ENCODE assay signal across 10 cellular contexts in genomic region chr18:9113468-9114149, GRCh38. TPM values are rescaled to one million over a fixed set of nuclear protein-coding genes. Genes with fewer than 3 reads are reported as not detected.
DNase-seq lines count a peak whose midpoint lies in the region; ATAC-seq and TF ChIP-seq lines count a peak whose summit lies in the region.
"Had no signal": no experiment of that assay in that cellular context is flagged by ENCODE, and none has a peak within 500 bp of the region (broad histone marks: within the 10 kb centered on the region; RNA-seq: fewer than 3 reads in every experiment).

No MANE protein-coding gene starts in this region.

- TF ChIP-seq POLR2A in upper lobe of left lung (IDR thresholded peaks at IDR 0.05) = no peak

- DNase-seq in left ventricle myocardium inferior (no peak), left cardiac atrium (no peak), memory B cell (ENCODE audit: low spot score in 2 of 2) (peak; percentile 24 to 37), upper lobe of left lung (no peak), HCEC 1CT (no peak), kidney tubule cell (ENCODE audit: low spot score) (no peak), HT-29 (ENCODE audit: low spot score) (no peak)
- no peak for DNase-seq in activated T-helper 1 cell treated with anti-CD3 and anti-CD28 coated beads, Interleukin-12 subunit alpha, Interleukin-12 subunit beta, Interleukin-2, Interleukin-4 antibody, amounts not matched to agents 30 ng/mL and 10 ng/mL and 1 ng/mL, durations not matched to agents 14 hours and 24 hours and 36 hours (ENCODE audit: low spot score)
- DNase-seq: foreskin keratinocyte, midbrain had no signal

- no peak for TF ChIP-seq EP300 in upper lobe of left lung (IDR thresholded peaks at IDR 0.05)

- H3K27ac ChIP-seq in left ventricle myocardium inferior (replicated peaks) (peak overlapping the region; percentile 65), upper lobe of left lung (peak overlapping the region; percentile 32 to 74 (median 50))
- H3K27ac ChIP-seq: foreskin keratinocyte had no signal

- peak overlapping the region; percentile 22 for H3K4me3 ChIP-seq in left ventricle myocardium inferior
- H3K4me3 ChIP-seq in upper lobe of left lung = no peak overlapping the region

- H3K4me3 Mint-ChIP-seq in activated T-helper 1 cell treated with anti-CD3 and anti-CD28 coated beads, Interleukin-12 subunit alpha, Interleukin-12 subunit beta, Interleukin-2, Interleukin-4 antibody, amounts not matched to agents 30 ng/mL and 10 ng/mL and 1 ng/mL, durations not matched to agents 14 hours and 24 hours and 36 hours = peak overlapping the region; percentile 17
- H3K4me3 Mint-ChIP-seq in memory B cell = peak overlapping the region; percentile 82

- WGBS in upper lobe of left lung, 2 donors = 67 to 80% methylated on average over 5 to 7 of the region's 7 CpGs

- H3K27me3 ChIP-seq in left ventricle myocardium inferior (ENCODE audit: low read depth) (no peaks in the 10 kb centered on the region), upper lobe of left lung (no peaks in the 10 kb centered on the region)
- H3K27me3 ChIP-seq: foreskin keratinocyte had no signal

- no peaks in the 10 kb centered on the region for H3K27me3 Mint-ChIP-seq in activated T-helper 1 cell treated with anti-CD3 and anti-CD28 coated beads, Interleukin-12 subunit alpha, Interleukin-12 subunit beta, Interleukin-2, Interleukin-4 antibody, amounts not matched to agents 30 ng/mL and 10 ng/mL and 1 ng/mL, durations not matched to agents 14 hours and 24 hours and 36 hours (ENCODE audit: insufficient read depth)
- H3K27me3 Mint-ChIP-seq in memory B cell = no peaks in the 10 kb centered on the region

- no peaks in the 10 kb centered on the region for H3K9me3 ChIP-seq in left ventricle myocardium inferior (replicated peaks)
- no peaks in the 10 kb centered on the region for H3K9me3 ChIP-seq in upper lobe of left lung

- peak overlapping the region; percentile 49 for H3K27ac Mint-ChIP-seq in activated T-helper 1 cell treated with anti-CD3 and anti-CD28 coated beads, Interleukin-12 subunit alpha, Interleukin-12 subunit beta, Interleukin-2, Interleukin-4 antibody, amounts not matched to agents 30 ng/mL and 10 ng/mL and 1 ng/mL, durations not matched to agents 14 hours and 24 hours and 36 hours
- peak overlapping the region; percentile 95 for H3K27ac Mint-ChIP-seq in memory B cell

- TF ChIP-seq CTCF in left ventricle myocardium inferior (IDR thresholded peaks at IDR 0.05; ENCODE audit: borderline replicate concordance) = no peak
- TF ChIP-seq CTCF in upper lobe of left lung (IDR thresholded peaks at IDR 0.05) = no peak

- H3K36me3 ChIP-seq in left ventricle myocardium inferior (no peaks in the 10 kb centered on the region), upper lobe of left lung (no peaks in the 10 kb centered on the region)

- H3K4me1 ChIP-seq in left ventricle myocardium inferior (peaks cover 98% of the 10 kb centered on the region), upper lobe of left lung (peaks cover 58 to 81% (median 71%) of the 10 kb centered on the region in 4 donors)

- intact Hi-C loops in left ventricle myocardium inferior (cut with micrococcal nuclease) = no loop called here
- intact Hi-C loops in left cardiac atrium (cut with DNase I) = no loop called here
- intact Hi-C loops in activated T-helper 1 cell treated with anti-CD3 and anti-CD28 coated beads, Interleukin-12 subunit alpha, Interleukin-12 subunit beta, Interleukin-2, Interleukin-4 antibody, amounts not matched to agents 30 ng/mL and 10 ng/mL and 1 ng/mL, durations not matched to agents 14 hours and 24 hours and 36 hours (cut with micrococcal nuclease) = loop anchor here (10.0 kb wide), 1 partner anchor 1159 kb away; no protein-coding TSS in a partner anchor

- peaks cover 74% of the 10 kb centered on the region for H3K4me1 Mint-ChIP-seq in activated T-helper 1 cell treated with anti-CD3 and anti-CD28 coated beads, Interleukin-12 subunit alpha, Interleukin-12 subunit beta, Interleukin-2, Interleukin-4 antibody, amounts not matched to agents 30 ng/mL and 10 ng/mL and 1 ng/mL, durations not matched to agents 14 hours and 24 hours and 36 hours (ENCODE audit: low read depth)
- H3K4me1 Mint-ChIP-seq in memory B cell = peaks cover 51% of the 10 kb centered on the region

- ATAC-seq in left cardiac atrium (no peak), memory B cell (ENCODE audit: low read depth) (peak; percentile 50), upper lobe of left lung (ENCODE audit: low FRiP score in 2 of 2) (no peak)
- ATAC-seq: foreskin keratinocyte had no signal

- H3K36me3 Mint-ChIP-seq in activated T-helper 1 cell treated with anti-CD3 and anti-CD28 coated beads, Interleukin-12 subunit alpha, Interleukin-12 subunit beta, Interleukin-2, Interleukin-4 antibody, amounts not matched to agents 30 ng/mL and 10 ng/mL and 1 ng/mL, durations not matched to agents 14 hours and 24 hours and 36 hours (ENCODE audit: low read depth) = peaks cover 40% of the 10 kb centered on the region
- H3K36me3 Mint-ChIP-seq in memory B cell = peaks cover 2% of the 10 kb centered on the region

- H3K9me3 Mint-ChIP-seq in activated T-helper 1 cell treated with anti-CD3 and anti-CD28 coated beads, Interleukin-12 subunit alpha, Interleukin-12 subunit beta, Interleukin-2, Interleukin-4 antibody, amounts not matched to agents 30 ng/mL and 10 ng/mL and 1 ng/mL, durations not matched to agents 14 hours and 24 hours and 36 hours = no peaks in the 10 kb centered on the region
- no peaks in the 10 kb centered on the region for H3K9me3 Mint-ChIP-seq in memory B cell

RNA-seq across cellular contexts. Expression of gene NDUFV2, which starts 11.1 kb away (rescaled TPM):
- total RNA-seq in left ventricle myocardium inferior (455 TPM), left cardiac atrium (100 to 1,000 TPM; 285 to 318 TPM), upper lobe of left lung (100 to 1,000 TPM in 4 of 6 donors, 10 to 100 TPM in 2; 45.3 to 154 (median 113) TPM)
- 381 and 391 TPM in 2 replicates for total RNA-seq in activated T-helper 1 cell treated with anti-CD3 and anti-CD28 coated beads, Interleukin-12 subunit alpha, Interleukin-12 subunit beta, Interleukin-2, Interleukin-4 antibody, amounts not matched to agents 30 ng/mL and 10 ng/mL and 1 ng/mL, durations not matched to agents 14 hours and 24 hours and 36 hours
- total RNA-seq in HT-29 (2014; rRNA removed; shearing (Covaris generic)) = 135 and 152 TPM in 2 replicates

RNA-seq across cellular contexts. Expression of gene ANKRD12, which starts 23.0 kb away (rescaled TPM):
- total RNA-seq in left ventricle myocardium inferior (49.3 TPM), left cardiac atrium (10 to 100 TPM; 45.6 to 51.5 TPM), upper lobe of left lung (10 to 100 TPM; 32.8 to 80.7 (median 65.6) TPM)
- 61.3 and 62.2 TPM in 2 replicates for total RNA-seq in activated T-helper 1 cell treated with anti-CD3 and anti-CD28 coated beads, Interleukin-12 subunit alpha, Interleukin-12 subunit beta, Interleukin-2, Interleukin-4 antibody, amounts not matched to agents 30 ng/mL and 10 ng/mL and 1 ng/mL, durations not matched to agents 14 hours and 24 hours and 36 hours
- total RNA-seq in HT-29 (2014; rRNA removed; shearing (Covaris generic)) = 20.0 and 24.1 TPM in 2 replicates

Comparison
In these comparisons a context has a peak if more than half of its experiments do, and no peak if none do; other contexts are left out.
1. DNase-seq: peak in memory B cell (2 of 2); none in left ventricle myocardium inferior (single experiment), left cardiac atrium (single experiment), activated T-helper 1 cell treated with anti-CD3 and anti-CD28 coated beads, Interleukin-12 subunit alpha, Interleukin-12 subunit beta, Interleukin-2, Interleukin-4 antibody, amounts not matched to agents 30 ng/mL and 10 ng/mL and 1 ng/mL, durations not matched to agents 14 hours and 24 hours and 36 hours (single experiment), upper lobe of left lung (0 of 2), HCEC 1CT (single experiment), kidney tubule cell (single experiment) and HT-29 (single experiment).